14 cellular contexts compared by ENCODE assay signal in genomic region chr12:68462799-68463198, GRCh38.
DNase-seq lines count a peak whose midpoint lies in the region; ATAC-seq and TF ChIP-seq lines count a peak whose summit lies in the region.
"Had no signal": no experiment of that assay in that cellular context is flagged by ENCODE, and none has a peak within 500 bp of the region (broad histone marks: within the 10 kb centered on the region; RNA-seq: fewer than 3 reads in every experiment).

No MANE protein-coding gene starts in this region.

- TF ChIP-seq CTCF in CD8-positive, alpha-beta T cell (IDR thresholded peaks at IDR 0.05), result no peak
- TF ChIP-seq CTCF in lower lobe of right lung (IDR thresholded peaks at IDR 0.05), result no peak

- H3K36me3 Mint-ChIP-seq in CD8-positive, alpha-beta T cell, result no peaks in the 10 kb centered on the region
- no peaks in the 10 kb centered on the region for H3K36me3 Mint-ChIP-seq in T-cell

- H3K9me3 Mint-ChIP-seq in CD8-positive, alpha-beta T cell, result no peaks in the 10 kb centered on the region
- peaks cover 0 to 4% (median 0%) of the 10 kb centered on the region in 3 donors for H3K9me3 Mint-ChIP-seq in T-cell

- H3K9me3 ChIP-seq in CD8-positive, alpha-beta T cell (ENCODE audit: low read length), result no peaks in the 10 kb centered on the region
- H3K9me3 ChIP-seq in lower lobe of right lung, result no peaks in the 10 kb centered on the region
- H3K9me3 ChIP-seq: body of pancreas, right atrium auricular region had no signal

- H3K27me3 ChIP-seq in CD8-positive, alpha-beta T cell (ENCODE audit: insufficient read depth, low read length), result no peaks in the 10 kb centered on the region
- H3K27me3 ChIP-seq in lower lobe of right lung (ENCODE audit: low read depth), result no peaks in the 10 kb centered on the region
- H3K27me3 ChIP-seq: body of pancreas, right atrium auricular region had no signal

- no peak for DNase-seq in CD8-positive, alpha-beta T cell
- DNase-seq in T-cell, result no peak
- DNase-seq in lower lobe of right lung, result no peak
- DNase-seq in effector CD4-positive, alpha-beta T cell, result no peak
- no peak for DNase-seq in activated effector memory CD4-positive, alpha-beta T cell treated with anti-CD3 and anti-CD28 coated beads, Interleukin-2, amount 50 U/mL, for 16 hours
- DNase-seq: body of pancreas, erythroblast, NCI-H1092 treated with DMSO at 0.1 percent for 48 hours, NCI-H524, SW 1271 had no signal

- peak overlapping the region; percentile 52 for H3K27ac ChIP-seq in CD8-positive, alpha-beta T cell (ENCODE audit: low read depth, low read length)
- H3K27ac ChIP-seq in lower lobe of right lung, result no peak overlapping the region
- H3K27ac ChIP-seq: body of pancreas, right atrium auricular region had no signal

- CTCF ChIA-PET in CD8-positive, alpha-beta T cell (lab: Charles Lee), result no interaction called here
- CTCF ChIA-PET in T-cell (lab: Charles Lee), result interaction anchor here (0.7 to 0.8 kb wide), 5 partner anchors 79 to 1803 kb away, joined by 3 to 10 read pairs (median 6); no protein-coding TSS in a partner anchor

- H3K4me1 Mint-ChIP-seq in CD8-positive, alpha-beta T cell (ENCODE audit: low read depth), result peaks cover 21% of the 10 kb centered on the region
- H3K4me1 Mint-ChIP-seq in T-cell, result peaks cover 16 to 24% (median 21%) of the 10 kb centered on the region in 3 donors

- peak; percentile 52 for ATAC-seq in CD8-positive, alpha-beta T cell
- ATAC-seq in HG02678 (IDR thresholded peaks at IDR 0.05; ENCODE audit: unreplicated experiment), result peak; percentile 72
- ATAC-seq in T-cell (replicated peaks in 1 of 4), result peak in 2 of 4 experiments; percentile 38 to 62
- no peak for ATAC-seq in lower lobe of right lung
- ATAC-seq in GM21360 (IDR thresholded peaks at IDR 0.05; ENCODE audit: unreplicated experiment), result no peak
- ATAC-seq in GM21526 (IDR thresholded peaks at IDR 0.05; ENCODE audit: low FRiP score, unreplicated experiment), result no peak
- ATAC-seq: body of pancreas had no signal

- H3K4me3 ChIP-seq in CD8-positive, alpha-beta T cell (ENCODE audit: low read depth, low read length), result peak overlapping the region; percentile 31
- peak overlapping the region; percentile 20 for H3K4me3 ChIP-seq in lower lobe of right lung
- H3K4me3 ChIP-seq: body of pancreas, right atrium auricular region had no signal

- H3K27ac Mint-ChIP-seq in CD8-positive, alpha-beta T cell, result peak overlapping the region; percentile 90
- H3K27ac Mint-ChIP-seq in T-cell, result peak overlapping the region; percentile 92 to 94

- H3K4me3 Mint-ChIP-seq in CD8-positive, alpha-beta T cell, result peak overlapping the region; percentile 86
- H3K4me3 Mint-ChIP-seq in T-cell, result peak overlapping the region; percentile 76 to 83 (median 76)

- peaks cover 9% of the 10 kb centered on the region for H3K4me1 ChIP-seq in CD8-positive, alpha-beta T cell (ENCODE audit: insufficient read depth, low read length)
- H3K4me1 ChIP-seq in lower lobe of right lung, result no peaks in the 10 kb centered on the region
- H3K4me1 ChIP-seq: body of pancreas, right atrium auricular region had no signal

- POLR2A ChIA-PET in CD8-positive, alpha-beta T cell (lab: Charles Lee), result interaction anchor here (0.6 to 1.5 kb wide), 5 partner anchors 9 to 316 kb away, joined by 3 to 4 read pairs (median 4); no protein-coding TSS in a partner anchor
- POLR2A ChIA-PET in T-cell (lab: Charles Lee), result interaction anchor here in 1 of 2 donors (0.6 to 0.8 kb wide), 4 partner anchors 54 to 1691 kb away, joined by 3 to 6 read pairs (median 3); no protein-coding TSS in a partner anchor

- intact Hi-C loops in CD8-positive, alpha-beta T cell (cut with DNase I, micrococcal nuclease), result no loop called here
- intact Hi-C loops in lower lobe of right lung (cut with DNase I), result no loop called here

- no peaks in the 10 kb centered on the region for H3K36me3 ChIP-seq in CD8-positive, alpha-beta T cell (ENCODE audit: insufficient read depth, low read length)
- no peaks in the 10 kb centered on the region for H3K36me3 ChIP-seq in lower lobe of right lung
- H3K36me3 ChIP-seq: right atrium auricular region had no signal

- no peaks in the 10 kb centered on the region for H3K27me3 Mint-ChIP-seq in CD8-positive, alpha-beta T cell (ENCODE audit: low read depth)
- H3K27me3 Mint-ChIP-seq in T-cell, result no peaks in the 10 kb centered on the region

Comparison
In these comparisons a context has a peak if more than half of its experiments do, and no peak if none do; other contexts are left out.
1. ATAC-seq: peak in CD8-positive, alpha-beta T cell (single experiment) and HG02678 (single experiment); none in lower lobe of right lung (0 of 2), GM21360 (single experiment) and GM21526 (single experiment).